In genomic region chr9:89781838-89782237, GRCh38 we compare ENCODE assay signal across 11 cellular contexts.
DNase-seq lines count a peak whose midpoint lies in the region; ATAC-seq lines count a peak whose summit lies in the region.
"Had no signal": no experiment of that assay in that cellular context is flagged by ENCODE, and none has a peak within 500 bp of the region (broad histone marks: within the 10 kb centered on the region; RNA-seq: fewer than 3 reads in every experiment).

No MANE protein-coding gene starts in this region.

- H3K36me3 Mint-ChIP-seq in activated T-helper 2 cell treated with anti-CD3 and anti-CD28 coated beads, Interferon-gamma antibody, Interleukin-2, Interleukin-4, amounts not matched to agents 10 μg/mL and 5 μg/mL and 100 μg/mL, durations not matched to agents 14 hours and 24 hours and 36 hours (ENCODE audit: low read depth), result no peaks in the 10 kb centered on the region

- H3K27me3 ChIP-seq in BLaER1 treated with 17β-estradiol and CSF1 and Interleukin-3, amounts not matched to agents 10 nM and 100 nM, result no peaks in the 10 kb centered on the region

- H3K4me3 ChIP-seq in BLaER1 treated with 17β-estradiol and CSF1 and Interleukin-3, amounts not matched to agents 10 nM and 100 nM, result 0 out of 20 replicates have a peak overlapping the region, but pooled peaks of 1 of the 10 experiments have one; percentile 20
- H3K4me3 ChIP-seq: GM23338 had no signal

- no peaks in the 10 kb centered on the region for H3K9me3 ChIP-seq in BLaER1 treated with 17β-estradiol and CSF1 and Interleukin-3, amounts not matched to agents 10 nM and 100 nM (replicated peaks in 1 of 11)

- peak; percentile 93 for ATAC-seq in GM19351 (IDR thresholded peaks at IDR 0.05; ENCODE audit: unreplicated experiment)
- peak; percentile 68 for ATAC-seq in HG03565 (IDR thresholded peaks at IDR 0.05; ENCODE audit: unreplicated experiment)
- peak; percentile 41 for ATAC-seq in esophagus mucosa
- ATAC-seq: GM23338 had no signal

- H3K4me1 Mint-ChIP-seq in activated T-helper 2 cell treated with anti-CD3 and anti-CD28 coated beads, Interferon-gamma antibody, Interleukin-2, Interleukin-4, amounts not matched to agents 10 μg/mL and 5 μg/mL and 100 μg/mL, durations not matched to agents 14 hours and 24 hours and 36 hours (ENCODE audit: low read depth), result peaks cover 11% of the 10 kb centered on the region

- intact Hi-C loops in activated T-helper 2 cell treated with anti-CD3 and anti-CD28 coated beads, Interferon-gamma antibody, Interleukin-2, Interleukin-4, amounts not matched to agents 10 μg/mL and 5 μg/mL and 100 μg/mL, durations not matched to agents 14 hours and 24 hours and 36 hours (cut with micrococcal nuclease), result loop anchor here (10.0 kb wide), 1 partner anchor 63 kb away; no protein-coding TSS in a partner anchor

- no peaks in the 10 kb centered on the region for H3K9me3 Mint-ChIP-seq in activated T-helper 2 cell treated with anti-CD3 and anti-CD28 coated beads, Interferon-gamma antibody, Interleukin-2, Interleukin-4, amounts not matched to agents 10 μg/mL and 5 μg/mL and 100 μg/mL, durations not matched to agents 14 hours and 24 hours and 36 hours
- H3K9me3 Mint-ChIP-seq: GM23338 had no signal

- no peak overlapping the region for H3K27ac Mint-ChIP-seq in activated T-helper 2 cell treated with anti-CD3 and anti-CD28 coated beads, Interferon-gamma antibody, Interleukin-2, Interleukin-4, amounts not matched to agents 10 μg/mL and 5 μg/mL and 100 μg/mL, durations not matched to agents 14 hours and 24 hours and 36 hours
- H3K27ac Mint-ChIP-seq: GM23338 had no signal

- H3K4me1 ChIP-seq in BLaER1 treated with 17β-estradiol and CSF1 and Interleukin-3, amounts not matched to agents 10 nM and 100 nM, result peaks cover 38 to 56% (median 46%) of the 10 kb centered on the region in 10 experiments

- no peak for DNase-seq in activated T-helper 2 cell treated with anti-CD3 and anti-CD28 coated beads, Interferon-gamma antibody, Interleukin-2, Interleukin-4, amounts not matched to agents 10 μg/mL and 5 μg/mL and 100 μg/mL, durations not matched to agents 14 hours and 24 hours and 36 hours (ENCODE audit: low spot score)
- no peak for DNase-seq in NCI-H226
- no peak for DNase-seq in activated gamma-delta T cell (lab: John Stamatoyannopoulos, UW)
- no peak for DNase-seq in SHP77 (lab: John Stamatoyannopoulos, UW)
- DNase-seq: Calu3, NCI-H2029 treated with DMSO at 0.1 percent for 48 hours had no signal

- H3K4me2 ChIP-seq in BLaER1 treated with 17β-estradiol and CSF1 and Interleukin-3, amounts not matched to agents 10 nM and 100 nM, result peak overlapping the region; percentile 72 to 98 (median 87)
- H3K4me2 ChIP-seq: GM23338 had no signal

- H4K20me1 ChIP-seq in BLaER1 treated with 17β-estradiol and CSF1 and Interleukin-3, amounts not matched to agents 10 nM and 100 nM, result peaks cover 0 to 5% (median 0%) of the 10 kb centered on the region in 11 experiments; a peak in 1 of 22 replicates

- peak overlapping the region in 10 of 11 experiments; percentile 5 to 80 (median 66); a peak in 19 of 22 replicates for H3K27ac ChIP-seq in BLaER1 treated with 17β-estradiol and CSF1 and Interleukin-3, amounts not matched to agents 10 nM and 100 nM

- H3K4me3 Mint-ChIP-seq in activated T-helper 2 cell treated with anti-CD3 and anti-CD28 coated beads, Interferon-gamma antibody, Interleukin-2, Interleukin-4, amounts not matched to agents 10 μg/mL and 5 μg/mL and 100 μg/mL, durations not matched to agents 14 hours and 24 hours and 36 hours (ENCODE audit: low read depth), result no peak overlapping the region
- H3K4me3 Mint-ChIP-seq: GM23338 had no signal

- peak overlapping the region in 8 of 11 experiments; percentile 17 to 69 (median 54); a peak in 13 of 22 replicates for H3K9ac ChIP-seq in BLaER1 treated with 17β-estradiol and CSF1 and Interleukin-3, amounts not matched to agents 10 nM and 100 nM

- no peaks in the 10 kb centered on the region for H3K36me3 ChIP-seq in BLaER1 treated with 17β-estradiol and CSF1 and Interleukin-3, amounts not matched to agents 10 nM and 100 nM

- peaks cover 32% of the 10 kb centered on the region for H3K27me3 Mint-ChIP-seq in activated T-helper 2 cell treated with anti-CD3 and anti-CD28 coated beads, Interferon-gamma antibody, Interleukin-2, Interleukin-4, amounts not matched to agents 10 μg/mL and 5 μg/mL and 100 μg/mL, durations not matched to agents 14 hours and 24 hours and 36 hours (ENCODE audit: low read depth)

Comparison
In these comparisons a context has a peak if more than half of its experiments do, and no peak if none do; other contexts are left out.
1. ATAC-seq: peak in every context shown above with its lines; median percentile 93 in GM19351; 68 in HG03565; 41 in esophagus mucosa.